In genomic region chr17:42051013-42051400, GRCh38 we compare ENCODE assay signal across 8 cellular contexts. TPM values are rescaled to one million over a fixed set of nuclear protein-coding genes. Genes with fewer than 3 reads are reported as not detected.
A peak's percentile ranks its signal among the peaks of the same experiment; 100 is the strongest.
DNase-seq lines count a peak whose midpoint lies in the region; ATAC-seq and TF ChIP-seq lines count a peak whose summit lies in the region.
"Had no signal": no experiment of that assay in that cellular context is flagged by ENCODE, and none has a peak within 500 bp of the region (broad histone marks: within the 10 kb centered on the region; RNA-seq: fewer than 3 reads in every experiment).

No MANE protein-coding gene starts in this region.

- peak overlapping the region; percentile 78 for H3K4me3 Mint-ChIP-seq in HFFc6
- H3K4me3 Mint-ChIP-seq in activated naive CD8-positive, alpha-beta T cell treated with anti-CD3 and anti-CD28 coated beads, Interleukin-2, amount 10 ng/mL, durations not matched to agents 7 days and 5 days: peak overlapping the region; percentile 69

- peaks cover 50% of the 10 kb centered on the region for H3K27me3 Mint-ChIP-seq in HFFc6 (ENCODE audit: insufficient read depth)
- H3K27me3 Mint-ChIP-seq in activated naive CD8-positive, alpha-beta T cell treated with anti-CD3 and anti-CD28 coated beads, Interleukin-2, amount 10 ng/mL, durations not matched to agents 7 days and 5 days: peaks cover 57% of the 10 kb centered on the region

- peaks cover 0 to 46% (median 0%) of the 10 kb centered on the region in 7 donors for H3K27me3 ChIP-seq in spleen (replicated peaks in 1 of 7)

- no peak for TF ChIP-seq POLR2A in spleen (IDR thresholded peaks at IDR 0.05)

- intact Hi-C loops in left colon (cut with DNase I, micrococcal nuclease): loop anchor here in 1 of 2 donors (10.0 kb wide), 1 partner anchor 64 kb away; the partner anchor contains the start of gene DHX58
- intact Hi-C loops in spleen (cut with DNase I; ENCODE audit: low total_unique reads): no loop called here

- 65 to 73% (median 68%) methylated on average over 8 of the region's 8 CpGs for WGBS in spleen, 5 donors

- H3K4me1 Mint-ChIP-seq in HFFc6 (ENCODE audit: low read depth): peaks cover 15% of the 10 kb centered on the region
- peaks cover 12% of the 10 kb centered on the region for H3K4me1 Mint-ChIP-seq in activated naive CD8-positive, alpha-beta T cell treated with anti-CD3 and anti-CD28 coated beads, Interleukin-2, amount 10 ng/mL, durations not matched to agents 7 days and 5 days

- no peaks in the 10 kb centered on the region for H3K9me3 Mint-ChIP-seq in HFFc6
- no peaks in the 10 kb centered on the region for H3K9me3 Mint-ChIP-seq in activated naive CD8-positive, alpha-beta T cell treated with anti-CD3 and anti-CD28 coated beads, Interleukin-2, amount 10 ng/mL, durations not matched to agents 7 days and 5 days

- peak overlapping the region in 7 of 8 donors; percentile 44 to 81 (median 55) for H3K4me3 ChIP-seq in spleen

- POLR2A ChIA-PET in activated naive CD8-positive, alpha-beta T cell treated with anti-CD3 and anti-CD28 coated beads, Interleukin-2, amount 10 ng/mL, durations not matched to agents 7 days and 5 days (lab: Charles Lee): interaction anchor here (0.5 to 1.5 kb wide), 4 partner anchors 10 to 56 kb away, joined by 3 to 6 read pairs (median 4); partner anchors contain the start of gene NKIRAS2

- TF ChIP-seq CTCF in HFFc6 (IDR thresholded peaks at IDR 0.05) (no peak), spleen (IDR thresholded peaks at IDR 0.05 in 8 of 11, conservative IDR thresholded peaks at IDR 0.05 in 3 of 11) (no peak)

- peaks cover 0 to 24% (median 14%) of the 10 kb centered on the region in 6 donors for H3K4me1 ChIP-seq in spleen

- no peak overlapping the region for H3K27ac ChIP-seq in spleen
- H3K27ac ChIP-seq: RWPE1 had no signal

- no peak for ATAC-seq in activated naive CD8-positive, alpha-beta T cell treated with anti-CD3 and anti-CD28 coated beads, Interleukin-2, amount 10 ng/mL, durations not matched to agents 7 days and 5 days (ENCODE audit: low read depth)
- ATAC-seq in left colon: peak; percentile 49
- ATAC-seq in HG03439 (IDR thresholded peaks at IDR 0.05; ENCODE audit: unreplicated experiment): no peak
- ATAC-seq in GM18861 (IDR thresholded peaks at IDR 0.05; ENCODE audit: unreplicated experiment): no peak
- no peak for ATAC-seq in GM18858 (IDR thresholded peaks at IDR 0.05; ENCODE audit: unreplicated experiment)

- no peaks in the 10 kb centered on the region for H3K36me3 Mint-ChIP-seq in HFFc6 (ENCODE audit: low read depth)
- H3K36me3 Mint-ChIP-seq in activated naive CD8-positive, alpha-beta T cell treated with anti-CD3 and anti-CD28 coated beads, Interleukin-2, amount 10 ng/mL, durations not matched to agents 7 days and 5 days: no peaks in the 10 kb centered on the region

- no peaks in the 10 kb centered on the region for H3K9me3 ChIP-seq in spleen

- DNase-seq in HFFc6 (no peak), left colon (peak in 1 of 2 donors; percentile 34), spleen (no peak)
- DNase-seq in activated naive CD8-positive, alpha-beta T cell treated with anti-CD3 and anti-CD28 coated beads, Interleukin-2, amount 10 ng/mL, durations not matched to agents 7 days and 5 days: no peak

- H3K36me3 ChIP-seq in spleen: no peaks in the 10 kb centered on the region

- no peak overlapping the region for H3K27ac Mint-ChIP-seq in HFFc6
- H3K27ac Mint-ChIP-seq in activated naive CD8-positive, alpha-beta T cell treated with anti-CD3 and anti-CD28 coated beads, Interleukin-2, amount 10 ng/mL, durations not matched to agents 7 days and 5 days: peak overlapping the region; percentile 45

RNA-seq across cellular contexts. Expression of gene C17orf113, which starts 0.6 kb away (rescaled TPM):
- under 1 TPM in 4 of 6 experiments, not detected in 2; 0.07 to 0.10 (median 0.08) TPM for total RNA-seq in HFFc6 (2021; fragmentation: NEBNext Ultra II Directional; extraction: Animal tissue kit (Norgen Biotek cat#: 25700))
- under 1 TPM; 0.53 to 0.91 TPM for total RNA-seq in activated naive CD8-positive, alpha-beta T cell treated with anti-CD3 and anti-CD28 coated beads, Interleukin-2, amount 10 ng/mL, durations not matched to agents 7 days and 5 days
- total RNA-seq in left colon (1 to 10 TPM; 1.8 to 2.5 TPM), spleen (1 to 10 TPM in 2 of 7 donors, under 1 TPM in 5; 0.43 to 1.6 (median 0.85) TPM)
- under 1 TPM; 0.35 to 0.51 (median 0.43) TPM for polyA plus RNA-seq in spleen

RNA-seq across cellular contexts. Expression of gene NKIRAS2, which starts 31.1 kb away (rescaled TPM):
- total RNA-seq in HFFc6 (2021; fragmentation: NEBNext Ultra II Directional; extraction: Animal tissue kit (Norgen Biotek cat#: 25700)): 10 to 100 TPM; 37.1 to 43.9 (median 40.3) TPM
- total RNA-seq in activated naive CD8-positive, alpha-beta T cell treated with anti-CD3 and anti-CD28 coated beads, Interleukin-2, amount 10 ng/mL, durations not matched to agents 7 days and 5 days: 10 to 100 TPM; 19.8 to 27.2 TPM
- total RNA-seq in left colon (10 to 100 TPM; 29.4 to 31.9 TPM), spleen (10 to 100 TPM; 20.7 to 38.8 (median 25.2) TPM)
- polyA plus RNA-seq in spleen: 10 to 100 TPM; 11.3 to 20.3 (median 12.4) TPM

RNA-seq across cellular contexts. Expression of gene DNAJC7, which starts 33.8 kb away (rescaled TPM):
- 100 to 1,000 TPM in 3 of 6 experiments, 10 to 100 TPM in 3; 85.0 to 115 (median 100) TPM for total RNA-seq in HFFc6 (2021; fragmentation: NEBNext Ultra II Directional; extraction: Animal tissue kit (Norgen Biotek cat#: 25700))
- total RNA-seq in activated naive CD8-positive, alpha-beta T cell treated with anti-CD3 and anti-CD28 coated beads, Interleukin-2, amount 10 ng/mL, durations not matched to agents 7 days and 5 days: 10 to 100 TPM; 86.7 to 93.7 TPM
- total RNA-seq in left colon (10 to 100 TPM; 76.5 to 84.6 TPM), spleen (100 to 1,000 TPM in 1 of 7 donors, 10 to 100 TPM in 6; 60.6 to 108 (median 90.4) TPM)
- 10 to 100 TPM; 68.5 to 75.7 (median 71.6) TPM for polyA plus RNA-seq in spleen

RNA-seq across cellular contexts. Expression of gene ZNF385C, which starts 47.3 kb away (rescaled TPM):
- total RNA-seq in HFFc6 (2021; fragmentation: NEBNext Ultra II Directional; extraction: Animal tissue kit (Norgen Biotek cat#: 25700)): not detected
- under 1 TPM; 0.40 to 0.58 TPM for total RNA-seq in activated naive CD8-positive, alpha-beta T cell treated with anti-CD3 and anti-CD28 coated beads, Interleukin-2, amount 10 ng/mL, durations not matched to agents 7 days and 5 days
- under 1 TPM; 0.34 to 0.40 TPM for total RNA-seq in left colon
- total RNA-seq in spleen: under 1 TPM in 5 of 7 donors, not detected in 2; 0.17 to 0.60 (median 0.44) TPM
- under 1 TPM; 0.26 to 0.46 (median 0.38) TPM for polyA plus RNA-seq in spleen
